8 cellular contexts compared by ENCODE assay signal in the genomic region with DNA sequence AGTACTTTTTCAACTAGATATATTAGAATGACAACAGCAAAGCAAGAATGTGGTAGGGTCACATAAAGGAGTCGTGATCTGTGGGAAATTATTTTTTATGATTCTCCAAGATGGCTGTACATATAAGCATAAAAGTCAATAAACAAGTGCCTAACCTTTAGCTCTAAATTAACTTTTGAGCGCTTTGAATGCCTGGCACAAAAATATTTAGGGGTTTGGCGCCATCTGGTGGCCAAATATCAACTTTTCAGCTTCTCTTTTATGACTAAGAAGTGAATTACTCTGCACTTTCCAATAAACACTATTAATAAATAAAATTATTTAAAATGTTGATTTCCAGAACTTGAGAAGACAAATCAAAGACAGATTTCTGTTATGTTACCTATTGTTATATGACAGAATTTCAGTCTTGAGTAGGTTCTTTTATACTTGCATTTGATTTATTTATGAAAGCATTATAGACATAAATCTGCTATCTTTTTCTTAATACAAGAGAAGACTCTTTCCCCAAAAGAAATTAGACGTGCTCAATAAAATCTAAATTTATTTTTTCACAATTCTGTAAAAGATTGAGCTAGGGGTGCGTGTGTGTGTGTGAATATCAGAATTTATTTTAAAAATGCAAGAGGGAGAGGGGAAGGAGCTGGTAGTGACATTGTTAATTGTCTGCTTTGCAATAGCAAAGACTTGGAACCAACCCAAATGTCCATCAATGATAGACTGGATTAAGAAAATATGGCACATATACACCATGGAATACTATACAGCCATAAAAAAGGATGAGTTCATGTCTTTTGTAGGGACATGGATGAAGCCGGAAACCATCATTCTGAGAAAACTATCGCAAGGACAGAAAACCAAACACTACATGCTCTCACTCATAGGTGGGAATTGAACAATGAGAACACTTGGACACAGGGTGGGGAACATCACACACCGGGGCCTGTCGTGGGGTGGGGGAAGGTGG. TPM values are rescaled to one million over a fixed set of nuclear protein-coding genes. Genes with fewer than 3 reads are reported as not detected.
DNase-seq lines count a peak whose midpoint lies in the region; ATAC-seq, FAIRE-seq and TF ChIP-seq lines count a peak whose summit lies in the region.

No MANE protein-coding gene starts in this region.

- H3K4me3 Mint-ChIP-seq in H9 (no peak overlapping the region), WTC11 (no peak overlapping the region)

- no peaks in the 10 kb centered on the region; the same call in 1 of the 2 replicates for H3K4me1 ChIP-seq in H9 (ENCODE audit: insufficient read depth, low read length)
- H3K4me1 ChIP-seq in liver (ENCODE audit: control insufficient read depth in 4 of 4, insufficient read depth in 4 of 4, low read length in 3 of 4) = peaks cover 0 to 4% (median 1%) of the 10 kb centered on the region in 4 donors

- no peak overlapping the region for H2BK15ac ChIP-seq in H9 (ENCODE audit: low read depth, low read length)

- DNase-seq in D721Med (ENCODE audit: insufficient read length, low spot score) (no peak), H9 (peak; percentile 36), NCI-H2227 treated with DMSO at 0.1 percent for 48 hours (lab: John Stamatoyannopoulos, UW) (peak; percentile 9), WTC11 (ENCODE audit: low spot score) (peak; percentile 60)
- peak; percentile 50 for DNase-seq in central memory CD4-positive, alpha-beta T cell
- DNase-seq in stimulated activated CD4-positive, alpha-beta T cell treated with anti-CD3 and anti-CD28 coated beads, TNF-alpha, amount 100 ng/mL, for 4 hours (ENCODE audit: low read depth in 3 of 3) = peak; percentile 34 to 61 (median 37)

- POLR2A ChIA-PET in WTC11 (lab: Charles Lee) = interaction anchor here (0.6 to 1.5 kb wide), 3 partner anchors 37 to 40 kb away, joined by 3 to 9 read pairs (median 4); a partner anchor contains a TSS

- H3K27me3 Mint-ChIP-seq in H9 (ENCODE audit: low read depth) (no peaks in the 10 kb centered on the region), WTC11 (ENCODE audit: low read depth) (no peaks in the 10 kb centered on the region)

- no peak overlapping the region for H3K56ac ChIP-seq in H9 (ENCODE audit: insufficient read length, low read depth, low read length)

- H3K9me3 ChIP-seq in H9 (ENCODE audit: control insufficient read depth, low read depth, low read length) (no peaks in the 10 kb centered on the region), liver (ENCODE audit: control insufficient read depth in 4 of 4, low read length in 3 of 4) (no peaks in the 10 kb centered on the region)

- no peak overlapping the region for H3K14ac ChIP-seq in H9 (ENCODE audit: insufficient read depth, low read length)

- H3K27ac ChIP-seq in H9 (ENCODE audit: insufficient read length, low read depth, low read length) (no peak overlapping the region), liver (ENCODE audit: low read depth in 1 of 2, low read length in 2 of 2) (peak overlapping the region in 1 of 2 donors; percentile 7)

- H3K4me2 ChIP-seq in H9 (ENCODE audit: insufficient read depth, insufficient read length, low read length) = no peak overlapping the region

- no peak overlapping the region for H3T11ph ChIP-seq in H9 (ENCODE audit: low read length)

- no peak overlapping the region for H3K23ac ChIP-seq in H9 (ENCODE audit: insufficient read length, low read depth, low read length)

- H2BK20ac ChIP-seq in H9 (ENCODE audit: low read depth, low read length, poor library complexity, severe bottlenecking) = no peak overlapping the region

- H2BK120ac ChIP-seq in H9 (ENCODE audit: low read depth, low read length, poor library complexity, severe bottlenecking) = no peak overlapping the region

- H3K79me2 ChIP-seq in H9 (ENCODE audit: insufficient read depth, low read length) = no peaks in the 10 kb centered on the region

- WGBS in H9 (ENCODE audit: extremely low coverage, insufficient read length, low lambda C conversion rate) = no CpG with 5 or more reads among the region's 9 CpGs
- 54% methylated on average over 9 of the region's 9 CpGs for WGBS in liver

- peak; percentile 60 for FAIRE-seq in D721Med (lab: Jason Lieb, UNC)

- H3K23me2 ChIP-seq in H9 (ENCODE audit: insufficient read length, low read depth, low read length, poor library complexity, severe bottlenecking) = no peaks in the 10 kb centered on the region

- H4K8ac ChIP-seq in H9 (replicated peaks; ENCODE audit: insufficient read length, low read depth, low read length) = no peak overlapping the region

- H3K4ac ChIP-seq in H9 (ENCODE audit: low read depth, low read length) = no peak overlapping the region

- TF ChIP-seq CTCF in D721Med (IDR thresholded peaks at IDR 0.05; ENCODE audit: insufficient read depth, missing control alignments) (peak; percentile 67), H9 (conservative IDR thresholded peaks at IDR 0.05) (peak; percentile 87), WTC11 (IDR thresholded peaks at IDR 0.05) (peak; percentile 74), liver (IDR thresholded peaks at IDR 0.05; ENCODE audit: low read depth, low read length, missing input control) (peak; percentile 63)

- no peak overlapping the region for H3K9ac ChIP-seq in H9 (ENCODE audit: extremely low read depth, insufficient read length, low read length)
- peak overlapping the region in 1 of 2 donors; percentile 39 for H3K9ac ChIP-seq in liver (ENCODE audit: low read depth in 1 of 2, low read length in 2 of 2)

- no peak overlapping the region for H4K5ac ChIP-seq in H9 (ENCODE audit: insufficient read length, low read depth, low read length)

- H3K18ac ChIP-seq in H9 (ENCODE audit: insufficient read length, low read depth, low read length) = no peak overlapping the region

- no peak overlapping the region for H2AFZ ChIP-seq in H9 (ENCODE audit: low read length)

- H4K91ac ChIP-seq in H9 (ENCODE audit: insufficient read length, low read depth, low read length) = no peak overlapping the region

- H3K4me1 Mint-ChIP-seq in H9 (peaks cover 8 to 15% of the 10 kb centered on the region in 2 experiments), WTC11 (peaks cover 25% of the 10 kb centered on the region)

- no peaks in the 10 kb centered on the region for H4K20me1 ChIP-seq in H9 (ENCODE audit: control insufficient read depth, insufficient read depth, insufficient read length)

- no peak overlapping the region for H2BK12ac ChIP-seq in H9 (ENCODE audit: insufficient read length, low read depth, low read length)

- no peaks in the 10 kb centered on the region for H3K36me3 ChIP-seq in liver (ENCODE audit: control insufficient read depth in 4 of 4, insufficient read depth in 3 of 4, low read depth in 1 of 4, low read length in 3 of 4)

- H3K36me3 Mint-ChIP-seq in H9 (ENCODE audit: insufficient read depth in 1 of 3, low read depth in 3 of 3) (0 out of 7 replicates have a peak, but pooled peaks cover 0 to 1% (median 0%) of the 10 kb centered on the region in 3 experiments), WTC11 (no peaks in the 10 kb centered on the region)

- H3K9me3 Mint-ChIP-seq in H9 (peaks cover 0 to 1% of the 10 kb centered on the region in 2 experiments; a peak in 1 of 5 replicates), WTC11 (peaks cover 4% of the 10 kb centered on the region; the same call in 1 of the 2 replicates)

- CTCF ChIA-PET in WTC11 (lab: Charles Lee) = interaction anchor here (0.6 to 6.8 kb wide), 45 partner anchors 10 to 636 kb away, joined by 3 to 109 read pairs (median 4); a partner anchor contains a TSS

- ATAC-seq in WTC11 (no peak), HG02763 (IDR thresholded peaks at IDR 0.05; ENCODE audit: unreplicated experiment) (no peak)

- peak; percentile 90 for TF ChIP-seq RAD21 in liver (IDR thresholded peaks at IDR 0.05)

- H2BK5ac ChIP-seq in H9 (ENCODE audit: insufficient read length, low read length) = no peak overlapping the region

- H3K4me3 ChIP-seq in liver (ENCODE audit: low read depth in 1 of 3, low read length in 3 of 3) = peak overlapping the region in 2 of 3 donors; percentile 19 to 20

- H3K27ac Mint-ChIP-seq in H9 = no peak overlapping the region; a peak in 1 of 7 replicates
- H3K27ac Mint-ChIP-seq in WTC11 = no peak overlapping the region

- H3K27me3 ChIP-seq in H9 (ENCODE audit: insufficient read depth, low read length) = no peaks in the 10 kb centered on the region
- H3K27me3 ChIP-seq in liver (ENCODE audit: control insufficient read depth in 4 of 4, insufficient read depth in 4 of 4, low read length in 3 of 4) = no peaks in the 10 kb centered on the region

- H3K79me1 ChIP-seq in H9 (ENCODE audit: insufficient read depth, low read depth, low read length, poor library complexity, severe bottlenecking) = no peaks in the 10 kb centered on the region

- no peak overlapping the region for H2AK5ac ChIP-seq in H9 (ENCODE audit: insufficient read length, low read length)

TF ChIP-seq in WTC11, 78 proteins besides CTCF, POLR2A, EP300 and RAD21:
- TF ChIP-seq GTF2I (CRISPR knock-in tag; conservative IDR thresholded peaks at IDR 0.05) (peak; percentile 85; the same call in 1 of the 2 replicates), NFE2L1 (CRISPR knock-in tag; IDR thresholded peaks at IDR 0.05) (no peak)

TF ChIP-seq in liver, 16 proteins besides CTCF, POLR2A, EP300 and RAD21:
- TF ChIP-seq YY1 (IDR thresholded peaks at IDR 0.05) (peak; percentile 90), HNF4G (IDR thresholded peaks at IDR 0.05) (no peak), SP1 (IDR thresholded peaks at IDR 0.05) (peak; percentile 12), NR2F2 (IDR thresholded peaks at IDR 0.05) (no peak)

RNA-seq across cellular contexts. Expression of a gene that starts 36.7 kb away (rescaled TPM):
- total RNA-seq in H9 (2021) = 2.8 and 5.5 TPM in 2 replicates
- total RNA-seq in WTC11 (2021) = 10.3 to 25.1 TPM (median 21.8 TPM) in 3 replicates
- 10 to 100 TPM; 33.3 to 34.7 TPM for total RNA-seq in liver
- polyA plus RNA-seq in liver = 10 to 100 TPM in 1 of 2 donors, 1 to 10 TPM in 1; 8.8 to 70.4 TPM
